Comparison of ENCODE assay signal across 12 cellular contexts in the genomic region with DNA sequence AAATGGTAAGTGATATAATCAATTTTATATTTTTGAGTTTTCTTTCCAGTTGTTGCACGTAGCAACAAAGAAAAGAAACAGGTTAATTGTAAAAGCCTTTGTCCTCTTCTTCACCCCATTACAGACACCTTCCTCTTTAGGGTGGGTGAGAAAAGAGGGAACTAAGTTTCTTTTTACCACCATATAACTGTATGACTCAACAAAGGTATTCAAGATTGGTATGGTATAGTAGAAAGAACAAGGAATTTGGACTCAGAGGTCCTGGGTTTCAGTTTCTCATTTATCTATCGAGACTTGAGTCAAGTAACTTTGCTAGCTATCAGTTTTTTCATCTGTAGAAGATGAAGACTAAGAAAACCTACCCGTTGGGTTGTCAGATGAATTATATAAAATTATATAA. TPM values are rescaled to one million over a fixed set of nuclear protein-coding genes. Genes with fewer than 3 reads are reported as not detected.
DNase-seq lines count a peak whose midpoint lies in the region; ATAC-seq, FAIRE-seq and TF ChIP-seq lines count a peak whose summit lies in the region.
"Had no signal": no experiment of that assay in that cellular context is flagged by ENCODE, and none has a peak within 500 bp of the region (broad histone marks: within the 10 kb centered on the region; RNA-seq: fewer than 3 reads in every experiment).

No MANE protein-coding gene starts in this region.

- peaks cover under 1% of the 10 kb centered on the region; the same call in 1 of the 2 replicates for H3K4me1 Mint-ChIP-seq in HFFc6 (ENCODE audit: low read depth)
- H3K4me1 Mint-ChIP-seq: central memory CD8-positive, alpha-beta T cell had no signal

- DNase-seq in MV-4-11 (lab: John Stamatoyannopoulos, UW) (peak; percentile 59), T-helper 9 cell (no peak), HFFc6 (no peak), H54 (ENCODE audit: insufficient read length, low spot score) (no peak)
- DNase-seq in activated naive CD4-positive, alpha-beta T cell treated with anti-CD3 and anti-CD28 coated beads, Interleukin-2, amount 50 U/mL, for 16 hours: no peak
- DNase-seq: NCI-H1048, substantia nigra had no signal

- no peak for TF ChIP-seq POLR2A in H54 (IDR thresholded peaks at IDR 0.05; ENCODE audit: low read depth, low read length)

- no peak for FAIRE-seq in H54 (lab: Jason Lieb, UNC)
- FAIRE-seq: TTC549 had no signal

- H3K36me3 Mint-ChIP-seq in HFFc6 (ENCODE audit: low read depth): no peaks in the 10 kb centered on the region

- H3K27me3 Mint-ChIP-seq in HFFc6 (ENCODE audit: insufficient read depth): peaks cover 19% of the 10 kb centered on the region

- ATAC-seq in GM18498 (IDR thresholded peaks at IDR 0.05; ENCODE audit: unreplicated experiment) (peak; percentile 71), GM19372 (IDR thresholded peaks at IDR 0.05; ENCODE audit: low read depth, unreplicated experiment) (peak; percentile 52), HG02943 (IDR thresholded peaks at IDR 0.05; ENCODE audit: low read depth, unreplicated experiment) (peak; percentile 66)

- H3K4me3 Mint-ChIP-seq in HFFc6: no peak overlapping the region
- H3K4me3 Mint-ChIP-seq: central memory CD8-positive, alpha-beta T cell had no signal

- H3K27ac Mint-ChIP-seq in HFFc6: no peak overlapping the region

- no peaks in the 10 kb centered on the region for H3K9me3 Mint-ChIP-seq in HFFc6
- H3K9me3 Mint-ChIP-seq: central memory CD8-positive, alpha-beta T cell had no signal

- TF ChIP-seq CTCF in HFFc6 (IDR thresholded peaks at IDR 0.05): no peak

RNA-seq across cellular contexts. Expression of a gene that starts 5.6 kb away (rescaled TPM):
- total RNA-seq in HFFc6 (2021; fragmentation: NEBNext Ultra II Directional; extraction: Animal tissue kit (Norgen Biotek cat#: 25700)): 10 to 100 TPM; 16.7 to 21.5 (median 17.8) TPM

RNA-seq across cellular contexts. Expression of a gene that starts 42.6 kb away (rescaled TPM):
- not detected for total RNA-seq in HFFc6 (2021; fragmentation: NEBNext Ultra II Directional; extraction: Animal tissue kit (Norgen Biotek cat#: 25700))
